In genomic region chr2:20822535-20823490, GRCh38 we compare ENCODE assay signal across 8 cellular contexts. TPM values are rescaled to one million over a fixed set of nuclear protein-coding genes. Genes with fewer than 3 reads are reported as not detected.
DNase-seq lines count a peak whose midpoint lies in the region; ATAC-seq and TF ChIP-seq lines count a peak whose summit lies in the region.

Gene LDAH, minus strand, starts transcription at chr2:20823101. Its CDS starts 21,638 bp downstream, at chr2:20801463.

- H3K36me3 Mint-ChIP-seq in activated T-cell treated with anti-CD3 and anti-CD28 coated beads, Interleukin-2, amount 50 U/mL, for 4 hours (ENCODE audit: insufficient read depth): peaks cover 6% of the 10 kb centered on the region

- peak within 1 kb of the TSS; percentile 90 for H3K9ac ChIP-seq in muscle layer of colon (ENCODE audit: low read length)

- ATAC-seq in GM21619 (IDR thresholded peaks at IDR 0.05; ENCODE audit: unreplicated experiment): peak; percentile 89
- peak; percentile 95 for ATAC-seq in Panc1
- peak; percentile 79 to 87 for ATAC-seq in activated T-cell treated with anti-CD3 and anti-CD28 coated beads, Interleukin-2, amount 50 U/mL, for 4 hours
- ATAC-seq in esophagus mucosa: peak; percentile 91

- in situ Hi-C loops in Panc1 (cut with HindIII; ENCODE audit: low pct_unique_long_range_greater_than_20kb, low sequenced_read_pairs): no loop called here

- BruUV-seq in Panc1 (replicated peaks; lab: Mats Ljungman, UMichigan): TSS peak; percentile 65

- no peak for TF ChIP-seq CTCF in Panc1 (IDR thresholded peaks at IDR 0.05)

- intact Hi-C loops in Panc1 (cut with micrococcal nuclease; ENCODE audit: unreplicated experiment): no loop called here

- no peak for TF ChIP-seq RAD21 in Ishikawa (IDR thresholded peaks at IDR 0.05; ENCODE audit: low read depth)

- CTCF ChIA-PET in Panc1 (lab: Charles Lee): interaction anchor here (0.6 kb wide), 1 partner anchor 68 kb away, joined by 5 read pairs; no protein-coding TSS in a partner anchor

- H3K36me3 ChIP-seq in Panc1 (ENCODE audit: control insufficient read depth, insufficient read depth, low read length): no peaks in the 10 kb centered on the region
- H3K36me3 ChIP-seq in muscle layer of colon (ENCODE audit: insufficient read depth, low read length): no peaks in the 10 kb centered on the region

- peaks cover 28% of the 10 kb centered on the region for H3K4me1 Mint-ChIP-seq in activated T-cell treated with anti-CD3 and anti-CD28 coated beads, Interleukin-2, amount 50 U/mL, for 4 hours (ENCODE audit: low read depth)

- no peak; the same call in 1 of the 2 replicates for TF ChIP-seq EP300 in Ishikawa (IDR thresholded peaks at IDR 0.05; ENCODE audit: borderline replicate concordance)

- H3K4me3 Mint-ChIP-seq in activated T-cell treated with anti-CD3 and anti-CD28 coated beads, Interleukin-2, amount 50 U/mL, for 4 hours: peak within 1 kb of the TSS; percentile 98

- H3K9me3 ChIP-seq in Panc1 (ENCODE audit: control insufficient read depth, insufficient read depth, low read depth, low read length) (no peaks in the 10 kb centered on the region), muscle layer of colon (ENCODE audit: low read length) (no peaks in the 10 kb centered on the region)

- H3K27ac ChIP-seq in Panc1 (ENCODE audit: low read length): peak within 1 kb of the TSS; percentile 95
- H3K27ac ChIP-seq in muscle layer of colon (ENCODE audit: low read depth, low read length): peak within 1 kb of the TSS; percentile 98

- H3K4me3 ChIP-seq in Panc1 (ENCODE audit: low read depth in 2 of 2, low read length in 2 of 2): peak within 1 kb of the TSS; percentile 93 to 97
- peak within 1 kb of the TSS; percentile 94 to 97 for H3K4me3 ChIP-seq in muscle layer of colon (ENCODE audit: low read depth in 1 of 2, low read length in 2 of 2)

- H3K4me1 ChIP-seq in Panc1 (ENCODE audit: control insufficient read depth, insufficient read depth, low read length) (no peaks in the 10 kb centered on the region), muscle layer of colon (ENCODE audit: insufficient read depth, low read length) (peaks cover 3% of the 10 kb centered on the region)

- no peaks in the 10 kb centered on the region for H3K27me3 Mint-ChIP-seq in activated T-cell treated with anti-CD3 and anti-CD28 coated beads, Interleukin-2, amount 50 U/mL, for 4 hours (ENCODE audit: low read depth)

- no peaks in the 10 kb centered on the region for H3K9me3 Mint-ChIP-seq in activated T-cell treated with anti-CD3 and anti-CD28 coated beads, Interleukin-2, amount 50 U/mL, for 4 hours

- no peaks in the 10 kb centered on the region for H3K27me3 ChIP-seq in Panc1 (ENCODE audit: control insufficient read depth, insufficient read depth, low read length)
- H3K27me3 ChIP-seq in muscle layer of colon (ENCODE audit: control insufficient read depth in 1 of 2, insufficient read depth in 2 of 2, low read length in 2 of 2): no peaks in the 10 kb centered on the region

- POLR2A ChIA-PET in Panc1 (lab: Charles Lee): interaction anchor here (0.7 kb wide), 1 partner anchor 50 kb away, joined by 3 read pairs; no protein-coding TSS in a partner anchor

- DNase-seq in DMS153 treated with DMSO at 0.1 percent for 48 hours (lab: John Stamatoyannopoulos, UW; ENCODE audit: unreplicated experiment) (peak; percentile 83), Panc1 (ENCODE audit: low read depth, low spot score) (peak; percentile 41)
- peak; percentile 80 for DNase-seq in activated T-cell treated with anti-CD3 and anti-CD28 coated beads, Interleukin-2, amount 50 U/mL, for 4 hours
- peak; percentile 66 to 79 for DNase-seq in stimulated activated CD8-positive, alpha-beta memory T cell treated with anti-CD3 and anti-CD28 coated beads, Interleukin-7, amount 100 ng/mL, for 1 hour (ENCODE audit: low read depth in 2 of 2)

TF ChIP-seq in Ishikawa, 13 proteins besides CTCF, POLR2A, EP300 and RAD21:
- TF ChIP-seq TEAD4 (IDR thresholded peaks at IDR 0.05) (peak; percentile 42; the same call in 1 of the 2 replicates), MAX (IDR thresholded peaks at IDR 0.05) (peak; percentile 93), CREB1 (IDR thresholded peaks at IDR 0.05; ENCODE audit: low read depth) (peak; percentile 96), YY1 (IDR thresholded peaks at IDR 0.05; ENCODE audit: low read depth) (peak; percentile 63), USF1 (IDR thresholded peaks at IDR 0.05) (peak; percentile 96), ZBTB7A (IDR thresholded peaks at IDR 0.05; ENCODE audit: low read depth) (peak; percentile 74; the same call in 1 of the 2 replicates), TAF1 (IDR thresholded peaks at IDR 0.05; ENCODE audit: low read depth) (peak; percentile 91), EGR1 (IDR thresholded peaks at IDR 0.05) (no peak), FOXM1 (IDR thresholded peaks at IDR 0.05; ENCODE audit: borderline replicate concordance, low read depth) (no peak), TCF12 (IDR thresholded peaks at IDR 0.05; ENCODE audit: low read depth) (peak; percentile 73; the same call in 1 of the 2 replicates), CEBPB (IDR thresholded peaks at IDR 0.05) (peak; percentile 4; the same call in 1 of the 2 replicates), NFIC (IDR thresholded peaks at IDR 0.05) (peak; percentile 88), REST (IDR thresholded peaks at IDR 0.05; ENCODE audit: low read depth) (no peak)
TF ChIP-seq in Ishikawa: peak in this region for 10.

RNA-seq across cellular contexts. Expression of gene LDAH, which starts in this region (rescaled TPM):
- total RNA-seq in Panc1 (2021; ENCODE audit: unreplicated experiment): 17.2 TPM
- 9.0 TPM for polyA plus RNA-seq in Panc1 (2012; ENCODE audit: insufficient read length)
- total RNA-seq in activated T-cell treated with anti-CD3 and anti-CD28 coated beads, Interleukin-2, amount 50 U/mL, for 4 hours: 10 to 100 TPM; 28.9 to 32.2 (median 30.1) TPM
- total RNA-seq in esophagus mucosa: 10.8 TPM

Comparison
In these comparisons a context has a peak if more than half of its experiments do, and no peak if none do; other contexts are left out.
1. Peak in every context shown above with its lines: DNase-seq, ATAC-seq, H3K4me3 ChIP-seq and H3K27ac ChIP-seq.